Comparison of ENCODE assay signal across 8 cellular contexts in genomic region chr20:45629496-45630100, GRCh38.
A peak's percentile ranks its signal among the peaks of the same experiment; 100 is the strongest.
DNase-seq lines count a peak whose midpoint lies in the region; ATAC-seq lines count a peak whose summit lies in the region.

Gene WFDC10A, plus strand, starts transcription at chr20:45629739. Its CDS starts 75 bp downstream, at chr20:45629814.

- DNase-seq in EL (peak; percentile 59), RKO (ENCODE audit: low spot score) (peak; percentile 85), T47D (ENCODE audit: low read depth in 1 of 2, low spot score in 1 of 2) (peak; percentile 69 to 80), kidney tubule cell (ENCODE audit: low spot score) (peak; percentile 72), middle frontal gyrus (ENCODE audit: extremely low spot score, low spot score) (no peak)
- DNase-seq in stimulated activated naive CD8-positive, alpha-beta T cell treated with anti-CD3 and anti-CD28 coated beads, Interleukin-15, Interleukin-2, amounts not matched to agents 100 U/mL and 50 U/mL, for 24 hours = peak; percentile 32

- in situ Hi-C loops in T47D (cut with HindIII; ENCODE audit: low pct_unique_long_range_greater_than_20kb, low sequenced_read_pairs) = no loop called here

- ATAC-seq in HG02642 (IDR thresholded peaks at IDR 0.05; ENCODE audit: poor library complexity, unreplicated experiment) (peak; percentile 48), HG03378 (IDR thresholded peaks at IDR 0.05; ENCODE audit: unreplicated experiment) (no peak)
- ATAC-seq in stimulated activated naive CD8-positive, alpha-beta T cell treated with anti-CD3 and anti-CD28 coated beads, Interleukin-15, Interleukin-2, amounts not matched to agents 100 U/mL and 50 U/mL, for 24 hours = peak; percentile 91
